12 cellular contexts compared by ENCODE assay signal in the genomic region with DNA sequence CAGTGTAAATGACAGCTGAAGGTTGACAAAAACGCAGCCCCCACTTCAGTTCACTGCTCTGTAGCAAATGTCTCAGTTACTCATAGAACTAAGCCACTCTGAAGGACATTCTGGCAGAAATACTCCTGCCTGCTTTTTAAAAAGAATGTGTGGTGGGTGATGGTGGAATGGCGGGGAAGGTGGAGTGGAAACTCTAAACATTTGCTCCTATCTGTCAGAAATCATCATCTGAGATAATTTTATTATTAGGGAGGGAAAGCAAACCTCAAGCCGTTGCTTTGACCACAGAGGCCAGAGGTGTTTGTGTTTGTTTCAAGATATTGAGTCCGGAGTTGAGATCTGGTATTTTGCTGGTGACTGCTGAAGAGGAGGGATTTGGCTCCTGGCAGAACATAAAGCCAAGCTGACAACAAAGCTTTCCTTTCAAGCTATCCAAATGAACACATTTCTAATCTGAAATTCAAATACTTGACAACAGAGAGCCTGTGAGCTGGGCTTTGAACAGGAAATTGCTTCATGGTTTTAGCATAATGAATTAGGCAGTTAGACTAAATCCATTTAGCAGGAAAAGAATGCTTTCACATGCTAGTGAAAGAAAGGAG.
A peak's percentile ranks its signal among the peaks of the same experiment; 100 is the strongest.
DNase-seq lines count a peak whose midpoint lies in the region; ATAC-seq and TF ChIP-seq lines count a peak whose summit lies in the region.
"Had no signal": no experiment of that assay in that cellular context is flagged by ENCODE, and none has a peak within 500 bp of the region (broad histone marks: within the 10 kb centered on the region; RNA-seq: fewer than 3 reads in every experiment).

No MANE protein-coding gene starts in this region.

- H2AFZ ChIP-seq in PC-3 (ENCODE audit: low read length): no peak overlapping the region

- H3K4me2 ChIP-seq in PC-3 (ENCODE audit: low read length): no peak overlapping the region

- POLR2A ChIA-PET in PC-3 (lab: Charles Lee; ENCODE audit: unreplicated experiment): no interaction called here
- POLR2A ChIA-PET in naive thymus-derived CD4-positive, alpha-beta T cell (lab: Charles Lee): no interaction called here

- H3K9me2 ChIP-seq in PC-3 (replicated peaks; ENCODE audit: low read length): no peaks in the 10 kb centered on the region

- H4K20me1 ChIP-seq in PC-3 (ENCODE audit: low read length): no peaks in the 10 kb centered on the region

- no peak overlapping the region for H3K9ac ChIP-seq in PC-3 (ENCODE audit: low read length)

- TF ChIP-seq POLR2A in esophagus muscularis mucosa (IDR thresholded peaks at IDR 0.05; ENCODE audit: low read depth): no peak

- ATAC-seq in PC-3: no peak
- no peak for ATAC-seq in naive thymus-derived CD4-positive, alpha-beta T cell

- peak overlapping the region; percentile 20 for H3K27ac Mint-ChIP-seq in endothelial cell (ENCODE audit: unreplicated experiment)
- H3K27ac Mint-ChIP-seq in naive thymus-derived CD4-positive, alpha-beta T cell: no peak overlapping the region
- H3K27ac Mint-ChIP-seq: dendritic cell treated with granulocyte-macrophage colony-stimulating factor and Interleukin-4, amounts not matched to agents 40 ng/mL and 50 ng/mL, for 4 days had no signal

- no peaks in the 10 kb centered on the region for H3K36me3 Mint-ChIP-seq in endothelial cell (ENCODE audit: low read depth, unreplicated experiment)
- peaks cover 0 to 5% (median 0%) of the 10 kb centered on the region in 5 donors for H3K36me3 Mint-ChIP-seq in naive thymus-derived CD4-positive, alpha-beta T cell

- H3K9me3 ChIP-seq in PC-3 (ENCODE audit: low read length): no peaks in the 10 kb centered on the region
- H3K9me3 ChIP-seq in naive thymus-derived CD4-positive, alpha-beta T cell (ENCODE audit: control insufficient read depth in 2 of 3, low read length in 3 of 3): no peaks in the 10 kb centered on the region
- H3K9me3 ChIP-seq in esophagus muscularis mucosa: no peaks in the 10 kb centered on the region
- H3K9me3 ChIP-seq: neutrophil had no signal

- no peak for TF ChIP-seq EP300 in esophagus muscularis mucosa (IDR thresholded peaks at IDR 0.05)

- H3K27me3 Mint-ChIP-seq in endothelial cell (ENCODE audit: unreplicated experiment): no peaks in the 10 kb centered on the region
- H3K27me3 Mint-ChIP-seq in naive thymus-derived CD4-positive, alpha-beta T cell: no peaks in the 10 kb centered on the region
- H3K27me3 Mint-ChIP-seq: dendritic cell treated with granulocyte-macrophage colony-stimulating factor and Interleukin-4, amounts not matched to agents 40 ng/mL and 50 ng/mL, for 4 days had no signal

- BruUV-seq in PC-3 (replicated peaks; lab: Mats Ljungman, UMichigan): no TSS peak

- no peaks in the 10 kb centered on the region for H3F3A ChIP-seq in PC-3 (ENCODE audit: low read length, unreplicated experiment)

- intact Hi-C loops in PC-3 (cut with micrococcal nuclease) (no loop called here), esophagus muscularis mucosa (cut with DNase I) (loop anchor here (10.0 kb wide), 1 partner anchor 180 kb away; no protein-coding TSS in a partner anchor)
- intact Hi-C loops in naive thymus-derived CD4-positive, alpha-beta T cell (cut with micrococcal nuclease): no loop called here

- H3K4me1 ChIP-seq in PC-3 (ENCODE audit: insufficient read depth, low read length) (no peaks in the 10 kb centered on the region), esophagus muscularis mucosa (peaks cover 22 to 32% (median 29%) of the 10 kb centered on the region in 4 donors)
- no peaks in the 10 kb centered on the region for H3K4me1 ChIP-seq in naive thymus-derived CD4-positive, alpha-beta T cell (ENCODE audit: control insufficient read depth in 2 of 2, insufficient read depth in 2 of 2, low read length in 2 of 2)

- no peaks in the 10 kb centered on the region for H3K27me3 ChIP-seq in PC-3 (ENCODE audit: low read length)
- H3K27me3 ChIP-seq in naive thymus-derived CD4-positive, alpha-beta T cell (ENCODE audit: control insufficient read depth in 2 of 2, insufficient read depth in 2 of 2, low read length in 2 of 2): no peaks in the 10 kb centered on the region
- H3K27me3 ChIP-seq in esophagus muscularis mucosa: no peaks in the 10 kb centered on the region
- H3K27me3 ChIP-seq: neutrophil had no signal

- H3K4me1 Mint-ChIP-seq in endothelial cell (ENCODE audit: unreplicated experiment): peaks cover 39% of the 10 kb centered on the region
- no peaks in the 10 kb centered on the region for H3K4me1 Mint-ChIP-seq in naive thymus-derived CD4-positive, alpha-beta T cell

- H3K79me2 ChIP-seq in PC-3 (ENCODE audit: low read length): no peaks in the 10 kb centered on the region

- H3K36me3 ChIP-seq in PC-3 (ENCODE audit: low read depth, low read length) (no peaks in the 10 kb centered on the region), esophagus muscularis mucosa (no peaks in the 10 kb centered on the region)
- no peaks in the 10 kb centered on the region for H3K36me3 ChIP-seq in naive thymus-derived CD4-positive, alpha-beta T cell (ENCODE audit: control insufficient read depth in 2 of 3, insufficient read depth in 3 of 3, low read length in 3 of 3)
- H3K36me3 ChIP-seq: neutrophil had no signal

- TF ChIP-seq CTCF in endothelial cell (IDR thresholded peaks at IDR 0.05; ENCODE audit: unreplicated experiment) (no peak), PC-3 (conservative IDR thresholded peaks at IDR 0.05; ENCODE audit: low read depth, low read length) (no peak), esophagus muscularis mucosa (IDR thresholded peaks at IDR 0.05) (no peak)

- no peaks in the 10 kb centered on the region for H3K9me3 Mint-ChIP-seq in endothelial cell (ENCODE audit: unreplicated experiment)
- H3K9me3 Mint-ChIP-seq in naive thymus-derived CD4-positive, alpha-beta T cell: peaks cover 0 to 9% (median 0%) of the 10 kb centered on the region in 11 donors
- H3K9me3 Mint-ChIP-seq: dendritic cell treated with granulocyte-macrophage colony-stimulating factor and Interleukin-4, amounts not matched to agents 40 ng/mL and 50 ng/mL, for 4 days had no signal

- 50% methylated on average over 4 of the region's 4 CpGs for WGBS in esophagus muscularis mucosa

- DNase-seq in COLO829 (ENCODE audit: low spot score): peak; percentile 56
- DNase-seq in NCI-H2196 (lab: John Stamatoyannopoulos, UW; ENCODE audit: unreplicated experiment): peak; percentile 54
- no peak for DNase-seq in endothelial cell (ENCODE audit: low spot score)
- peak; percentile 74 for DNase-seq in middle frontal gyrus (ENCODE audit: extremely low spot score, low spot score)
- DNase-seq in PC-3: no peak
- DNase-seq in naive thymus-derived CD4-positive, alpha-beta T cell: no peak
- no peak for DNase-seq in HT-29 (ENCODE audit: low spot score)
- DNase-seq in esophagus muscularis mucosa (ENCODE audit: extremely low spot score): no peak
- DNase-seq: activated CD4-positive, CD25-positive, alpha-beta regulatory T cell treated with anti-CD3 and anti-CD28 coated beads, Interleukin-2, amount 50 U/mL, for 72 hours; stimulated activated naive CD4-positive, alpha-beta T cell treated with Interleukin-2 at 50 U/mL for 16 hours had no signal

- H3K4me3 Mint-ChIP-seq in endothelial cell (ENCODE audit: unreplicated experiment): no peak overlapping the region
- no peak overlapping the region for H3K4me3 Mint-ChIP-seq in naive thymus-derived CD4-positive, alpha-beta T cell
- H3K4me3 Mint-ChIP-seq: dendritic cell treated with granulocyte-macrophage colony-stimulating factor and Interleukin-4, amounts not matched to agents 40 ng/mL and 50 ng/mL, for 4 days had no signal

- H3K27ac ChIP-seq in PC-3 (ENCODE audit: low read length): no peak overlapping the region
- H3K27ac ChIP-seq in naive thymus-derived CD4-positive, alpha-beta T cell (ENCODE audit: low read depth, low read length): no peak overlapping the region
- peak overlapping the region in 1 of 4 donors; percentile 38 for H3K27ac ChIP-seq in esophagus muscularis mucosa (replicated peaks in 1 of 4)
- H3K27ac ChIP-seq: neutrophil had no signal

- H3K4me3 ChIP-seq in PC-3 (ENCODE audit: low read length) (no peak overlapping the region), esophagus muscularis mucosa (no peak overlapping the region)
- no peak overlapping the region for H3K4me3 ChIP-seq in naive thymus-derived CD4-positive, alpha-beta T cell (ENCODE audit: low read length)

- CTCF ChIA-PET in PC-3 (lab: Charles Lee): no interaction called here
- CTCF ChIA-PET in naive thymus-derived CD4-positive, alpha-beta T cell (lab: Charles Lee): no interaction called here

Comparison
In these comparisons a context has a peak if more than half of its experiments do, and no peak if none do; other contexts are left out.
1. DNase-seq: peak in COLO829 (single experiment), NCI-H2196 (single experiment) and middle frontal gyrus (single experiment); none in endothelial cell (single experiment), PC-3 (single experiment), naive thymus-derived CD4-positive, alpha-beta T cell (0 of 9), HT-29 (single experiment) and esophagus muscularis mucosa (single experiment).